ENCODE assay signal across 8 cellular contexts in genomic region chr3:172562881-172563835, GRCh38. TPM values are rescaled to one million over a fixed set of nuclear protein-coding genes. Genes with fewer than 3 reads are reported as not detected.
A peak's percentile ranks its signal among the peaks of the same experiment; 100 is the strongest.
DNase-seq lines count a peak whose midpoint lies in the region; ATAC-seq and FAIRE-seq lines count a peak whose summit lies in the region.

No MANE protein-coding gene starts in this region.

- peak overlapping the region in 1 of 2 donors; percentile 3 for H3K4me3 ChIP-seq in muscle layer of duodenum (ENCODE audit: low read depth in 1 of 2, low read length in 2 of 2)

- peaks cover 10 to 11% of the 10 kb centered on the region in 2 donors for H3K4me1 ChIP-seq in muscle layer of duodenum (ENCODE audit: control insufficient read depth in 1 of 2, insufficient read depth in 2 of 2, low read length in 2 of 2)

- no peaks in the 10 kb centered on the region for H3K9me3 ChIP-seq in muscle layer of duodenum (ENCODE audit: control insufficient read depth in 1 of 2, low read length in 2 of 2)

- H3K27me3 ChIP-seq in muscle layer of duodenum (ENCODE audit: low read depth, low read length), result no peaks in the 10 kb centered on the region

- ATAC-seq in HG02884 (IDR thresholded peaks at IDR 0.05; ENCODE audit: unreplicated experiment) (peak; percentile 59), GM19324 (IDR thresholded peaks at IDR 0.05; ENCODE audit: low FRiP score, unreplicated experiment) (no peak)

- H3K27ac ChIP-seq in muscle layer of duodenum (ENCODE audit: low read length), result peak overlapping the region; percentile 65

- no peaks in the 10 kb centered on the region for H3K36me3 ChIP-seq in muscle layer of duodenum (ENCODE audit: control insufficient read depth in 1 of 2, insufficient read depth in 2 of 2, low read length in 2 of 2)

- DNase-seq in GM18507 (ENCODE audit: extremely low spot score, insufficient read length, low read depth), result no peak
- peak; percentile 80 for DNase-seq in RCC 7860 (ENCODE audit: low spot score)
- DNase-seq in dermis blood vessel endothelial cell, result peak; percentile 82
- DNase-seq in NCI-H524 treated with DMSO at 0.1 percent for 48 hours (lab: John Stamatoyannopoulos, UW), result no peak
- DNase-seq in middle frontal gyrus (ENCODE audit: extremely low spot score, low spot score), result no peak

- FAIRE-seq in GM18507 (lab: Jason Lieb, UNC), result peak; percentile 77
- FAIRE-seq in RCC 7860 (lab: Jason Lieb, UNC), result peak; percentile 92

RNA-seq across cellular contexts. Expression of gene TNFSF10, which starts 39.9 kb away (rescaled TPM):
- 169 and 180 TPM in 2 replicates for total RNA-seq in dermis blood vessel endothelial cell

Comparison
In these comparisons a context has a peak if more than half of its experiments do, and no peak if none do; other contexts are left out.
1. DNase-seq: peak in RCC 7860 (single experiment) and dermis blood vessel endothelial cell (single experiment); none in GM18507 (single experiment), NCI-H524 treated with DMSO at 0.1 percent for 48 hours (single experiment) and middle frontal gyrus (single experiment).